ENCODE assay signal across 24 cellular contexts in the genomic region with DNA sequence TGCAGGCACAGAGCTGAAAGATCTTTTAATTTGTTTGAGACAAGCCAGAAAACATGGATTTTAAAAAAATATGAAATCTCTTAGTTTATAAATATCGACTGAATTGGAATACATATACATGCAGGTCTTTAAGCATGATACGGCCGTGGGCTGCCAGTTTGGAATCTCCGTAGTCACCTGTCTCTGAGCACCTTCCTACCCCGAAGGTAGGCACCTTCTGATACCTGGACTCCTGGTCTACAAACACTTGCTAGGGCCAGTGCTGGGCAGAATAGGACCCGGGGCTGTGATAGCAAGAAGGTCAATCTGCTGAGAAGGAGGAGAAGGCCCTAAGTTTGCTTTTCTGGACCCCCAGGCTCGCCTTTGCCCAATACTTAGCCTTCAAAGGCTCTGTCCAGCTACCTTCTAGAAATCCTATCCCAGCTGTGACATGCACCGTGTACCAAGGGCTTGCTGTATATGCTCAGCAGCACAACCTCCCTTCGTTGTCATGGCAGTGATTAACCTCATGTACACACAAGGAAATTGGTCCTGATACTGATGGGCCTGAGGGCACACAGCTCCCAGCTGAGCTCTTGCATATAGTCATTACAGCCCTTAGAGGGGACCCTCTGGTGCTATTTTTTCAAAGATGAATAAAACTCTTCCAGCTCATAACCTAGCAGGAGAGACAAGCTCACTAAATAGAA. TPM values are rescaled to one million over a fixed set of nuclear protein-coding genes. Genes with fewer than 3 reads are reported as not detected.
DNase-seq lines count a peak whose midpoint lies in the region; TF ChIP-seq lines count a peak whose summit lies in the region.
"Had no signal": no experiment of that assay in that cellular context is flagged by ENCODE, and none has a peak within 500 bp of the region (broad histone marks: within the 10 kb centered on the region; RNA-seq: fewer than 3 reads in every experiment).

No MANE protein-coding gene starts in this region.

- H2AFZ ChIP-seq in hepatocyte, result no peak overlapping the region

- peaks cover 7% of the 10 kb centered on the region for H3K36me3 Mint-ChIP-seq in activated naive CD8-positive, alpha-beta T cell
- H3K36me3 Mint-ChIP-seq in activated naive CD8-positive, alpha-beta T cell treated with anti-CD3 and anti-CD28 coated beads for 36 hours, result peaks cover 5% of the 10 kb centered on the region

- peaks cover 87% of the 10 kb centered on the region for H3K4me1 Mint-ChIP-seq in activated naive CD8-positive, alpha-beta T cell (ENCODE audit: low read depth)
- H3K4me1 Mint-ChIP-seq in activated naive CD8-positive, alpha-beta T cell treated with anti-CD3 and anti-CD28 coated beads for 36 hours, result peaks cover 36% of the 10 kb centered on the region

- H4K20me1 ChIP-seq in hepatocyte (ENCODE audit: insufficient read depth, poor library complexity, severe bottlenecking), result no peaks in the 10 kb centered on the region

- no peak overlapping the region for H3K4me3 Mint-ChIP-seq in activated naive CD8-positive, alpha-beta T cell
- H3K4me3 Mint-ChIP-seq in activated naive CD8-positive, alpha-beta T cell treated with anti-CD3 and anti-CD28 coated beads for 36 hours, result no peak overlapping the region
- H3K4me3 Mint-ChIP-seq: brain; CD4-positive, alpha-beta memory T cell; effector memory CD8-positive, alpha-beta T cell had no signal

- no peaks in the 10 kb centered on the region for H3K9me3 Mint-ChIP-seq in activated naive CD8-positive, alpha-beta T cell (ENCODE audit: low read depth)
- H3K9me3 Mint-ChIP-seq in activated naive CD8-positive, alpha-beta T cell treated with anti-CD3 and anti-CD28 coated beads for 36 hours, result no peaks in the 10 kb centered on the region
- H3K9me3 Mint-ChIP-seq: activated T-helper 2 cell treated with anti-CD3 and anti-CD28 coated beads, Interferon-gamma antibody, Interleukin-2, Interleukin-4, amounts not matched to agents 10 μg/mL and 5 μg/mL and 100 μg/mL, durations not matched to agents 14 hours and 24 hours and 36 hours; brain; CD4-positive, alpha-beta memory T cell; effector memory CD8-positive, alpha-beta T cell had no signal

- no peaks in the 10 kb centered on the region for H3K79me2 ChIP-seq in hepatocyte

- no peaks in the 10 kb centered on the region for H3K27me3 Mint-ChIP-seq in activated naive CD8-positive, alpha-beta T cell
- H3K27me3 Mint-ChIP-seq in activated naive CD8-positive, alpha-beta T cell treated with anti-CD3 and anti-CD28 coated beads for 36 hours, result no peaks in the 10 kb centered on the region
- H3K27me3 Mint-ChIP-seq: brain; CD4-positive, alpha-beta memory T cell; effector memory CD8-positive, alpha-beta T cell had no signal

- H3K36me3 ChIP-seq in suprapubic skin (no peaks in the 10 kb centered on the region), hepatocyte (replicated peaks; ENCODE audit: insufficient read depth, low read depth) (no peaks in the 10 kb centered on the region)
- H3K36me3 ChIP-seq: tibial nerve had no signal

- 89% methylated on average over 9 of the region's 9 CpGs for WGBS in suprapubic skin
- 80% methylated on average over 9 of the region's 9 CpGs for WGBS in hepatocyte (ENCODE audit: low lambda C conversion rate, missing lambda C conversion rate)

- peak overlapping the region; percentile 10 for H3K27ac Mint-ChIP-seq in activated naive CD8-positive, alpha-beta T cell
- no peak overlapping the region for H3K27ac Mint-ChIP-seq in activated naive CD8-positive, alpha-beta T cell treated with anti-CD3 and anti-CD28 coated beads for 36 hours
- H3K27ac Mint-ChIP-seq: activated T-helper 2 cell treated with anti-CD3 and anti-CD28 coated beads, Interferon-gamma antibody, Interleukin-2, Interleukin-4, amounts not matched to agents 10 μg/mL and 5 μg/mL and 100 μg/mL, durations not matched to agents 14 hours and 24 hours and 36 hours; effector memory CD8-positive, alpha-beta T cell had no signal

- no peak for TF ChIP-seq CTCF in suprapubic skin (IDR thresholded peaks at IDR 0.05)
- no peak for TF ChIP-seq CTCF in hepatocyte (IDR thresholded peaks at IDR 0.05; ENCODE audit: poor library complexity)

- H3K4me2 ChIP-seq in hepatocyte, result no peak overlapping the region

- H3K27ac ChIP-seq in suprapubic skin (no peak overlapping the region), hepatocyte (no peak overlapping the region)
- H3K27ac ChIP-seq: tibial nerve had no signal

- peaks cover 2% of the 10 kb centered on the region for H3K4me1 ChIP-seq in suprapubic skin
- no peaks in the 10 kb centered on the region for H3K4me1 ChIP-seq in hepatocyte (ENCODE audit: insufficient read depth)
- H3K4me1 ChIP-seq: tibial nerve had no signal

- no peaks in the 10 kb centered on the region for H3K27me3 ChIP-seq in suprapubic skin
- H3K27me3 ChIP-seq in hepatocyte, result no peaks in the 10 kb centered on the region
- H3K27me3 ChIP-seq: esophagus muscularis mucosa, tibial nerve had no signal

- no peaks in the 10 kb centered on the region for H3K9me2 ChIP-seq in hepatocyte (replicated peaks; ENCODE audit: insufficient read depth)

- no peak overlapping the region for H3K4me3 ChIP-seq in suprapubic skin
- no peak overlapping the region for H3K4me3 ChIP-seq in hepatocyte
- H3K4me3 ChIP-seq: esophagus muscularis mucosa, lung, tibial nerve had no signal

- no peak for DNase-seq in activated naive CD8-positive, alpha-beta T cell treated with anti-CD3 and anti-CD28 coated beads for 36 hours
- peak; percentile 83 for DNase-seq in NCI-H146 treated with DMSO at 0.1 percent for 48 hours (lab: John Stamatoyannopoulos, UW; ENCODE audit: unreplicated experiment)
- peak; percentile 17 for DNase-seq in iris pigment epithelial cell (ENCODE audit: low read depth)
- DNase-seq in suprapubic skin (ENCODE audit: low spot score in 2 of 2), result peak; percentile 7 to 45
- no peak for DNase-seq in NCI-H1105 (lab: John Stamatoyannopoulos, UW)
- DNase-seq in activated naive CD4-positive, alpha-beta T cell treated with Interleukin-2 at 50 U/mL for 16 hours, result no peak
- DNase-seq in hepatocyte (ENCODE audit: low spot score), result no peak
- DNase-seq: CD4-positive, alpha-beta memory T cell; DMS79 treated with DMSO at 0.1 percent for 48 hours; effector memory CD8-positive, alpha-beta T cell; hippocampal formation; NCI-H2171 treated with DMSO at 0.1 percent for 48 hours; NCI-H82; occipital lobe; stimulated activated CD4-positive, alpha-beta T cell treated with anti-CD3 and anti-CD28 coated beads, Interleukin-12 subunit alpha, Interleukin-12 subunit beta, amount 100 ng/mL, for 4 hours; stimulated activated CD4-positive, alpha-beta T cell treated with anti-CD3 and anti-CD28 coated beads, Interleukin-4, amount 100 ng/mL, for 4 hours; stimulated activated naive CD8-positive, alpha-beta T cell treated with anti-CD3 and anti-CD28 coated beads, Interleukin-15, Interleukin-2, amounts not matched to agents 100 U/mL and 50 U/mL, for 24 hours had no signal

- TF ChIP-seq EP300 in suprapubic skin (IDR thresholded peaks at IDR 0.05), result no peak

- TF ChIP-seq POLR2A in suprapubic skin (IDR thresholded peaks at IDR 0.05), result no peak

- H3K9me3 ChIP-seq in suprapubic skin (no peaks in the 10 kb centered on the region), hepatocyte (ENCODE audit: low read depth) (no peaks in the 10 kb centered on the region)
- H3K9me3 ChIP-seq: esophagus muscularis mucosa, tibial nerve had no signal

RNA-seq across cellular contexts. Expression of a gene that starts 17.6 kb away (rescaled TPM):
- total RNA-seq in activated naive CD8-positive, alpha-beta T cell treated with anti-CD3 and anti-CD28 coated beads for 36 hours, result 1 to 10 TPM; 3.2 to 3.6 TPM
- total RNA-seq in suprapubic skin, result 1 to 10 TPM in 3 of 4 donors, under 1 TPM in 1; 0.89 to 3.8 (median 2.5) TPM
- 3.7 and 3.9 TPM in 2 replicates for total RNA-seq in hepatocyte
- polyA plus RNA-seq in hepatocyte, result 2.3 TPM in 2 replicates

RNA-seq across cellular contexts. Expression of a gene that starts 45.3 kb away (rescaled TPM):
- total RNA-seq in activated naive CD8-positive, alpha-beta T cell treated with anti-CD3 and anti-CD28 coated beads for 36 hours, result 1 to 10 TPM; 3.3 to 3.9 TPM
- total RNA-seq in suprapubic skin (100 to 1,000 TPM in 3 of 4 donors, 10 to 100 TPM in 1; 74.4 to 143 (median 115) TPM), hepatocyte (57.2 and 64.1 TPM in 2 replicates)
- polyA plus RNA-seq in hepatocyte, result 74.4 and 83.3 TPM in 2 replicates

RNA-seq across cellular contexts. Expression of a gene that starts 57.8 kb away (rescaled TPM):
- not detected for total RNA-seq in activated naive CD8-positive, alpha-beta T cell treated with anti-CD3 and anti-CD28 coated beads for 36 hours
- total RNA-seq in suprapubic skin, result under 1 TPM in 1 of 4 donors, not detected in 3; 0.34 TPM
- not detected in 2 replicates for total RNA-seq in hepatocyte
- polyA plus RNA-seq in hepatocyte, result not detected in 2 replicates
- total RNA-seq: activated T-helper 2 cell treated with anti-CD3 and anti-CD28 coated beads, Interferon-gamma antibody, Interleukin-2, Interleukin-4, amounts not matched to agents 10 μg/mL and 5 μg/mL and 100 μg/mL, durations not matched to agents 14 hours and 24 hours and 36 hours; esophagus muscularis mucosa; occipital lobe; Right ventricle myocardium inferior had no signal
- polyA plus RNA-seq: CD4-positive, alpha-beta memory T cell had no signal

Comparison
In these comparisons a context has a peak if more than half of its experiments do, and no peak if none do; other contexts are left out.
1. DNase-seq: peak in NCI-H146 treated with DMSO at 0.1 percent for 48 hours (single experiment), iris pigment epithelial cell (single experiment) and suprapubic skin (2 of 2); none in activated naive CD8-positive, alpha-beta T cell treated with anti-CD3 and anti-CD28 coated beads for 36 hours (single experiment), NCI-H1105 (single experiment), activated naive CD4-positive, alpha-beta T cell treated with Interleukin-2 at 50 U/mL for 16 hours (single experiment) and hepatocyte (single experiment).
2. RNA of a gene that starts 45.3 kb away (total RNA-seq): 74.4 to 143 TPM in suprapubic skin and 57.2 to 64.1 TPM in hepatocyte; 3.3 to 3.9 TPM in activated naive CD8-positive, alpha-beta T cell treated with anti-CD3 and anti-CD28 coated beads for 36 hours; every median in the first group is over 10 times any median in the second.